Comparison of ENCODE assay signal across 8 cellular contexts in genomic region chr5:149448831-149449714, GRCh38.
DNase-seq lines count a peak whose midpoint lies in the region; ATAC-seq and TF ChIP-seq lines count a peak whose summit lies in the region.

No MANE protein-coding gene starts in this region.

- no peaks in the 10 kb centered on the region for H3F3A ChIP-seq in SU-DHL-6 (ENCODE audit: insufficient read depth)

- H2AFZ ChIP-seq in SU-DHL-6 (ENCODE audit: low read depth, low read length, severe bottlenecking), result no peak overlapping the region

- no peak overlapping the region for H3K27ac ChIP-seq in SU-DHL-6 (ENCODE audit: low read depth, low read length)
- peak overlapping the region; percentile 81 to 88 (median 85) for H3K27ac ChIP-seq in upper lobe of left lung

- DNase-seq in activated naive CD4-positive, alpha-beta T cell treated with anti-CD3 and anti-CD28 coated beads for 36 hours, result peak; percentile 57
- DNase-seq in activated naive CD4-positive, alpha-beta T cell treated with anti-CD3 and anti-CD28 coated beads, Interleukin-2, amount 10 ng/mL, durations not matched to agents 7 days and 5 days, result no peak
- DNase-seq in iris pigment epithelial cell (ENCODE audit: low read depth) (peak; percentile 59), upper lobe of left lung (no peak), NCI-H774 (lab: John Stamatoyannopoulos, UW) (no peak)
- DNase-seq in activated CD4-positive, alpha-beta T cell treated with anti-CD3 and anti-CD28 coated beads for 1 hour, result no peak

- peaks cover 38 to 52% (median 43%) of the 10 kb centered on the region in 4 donors for H3K4me1 ChIP-seq in upper lobe of left lung

- no peak overlapping the region for H3K4me2 ChIP-seq in SU-DHL-6 (ENCODE audit: low read depth, low read length, poor library complexity, severe bottlenecking)

- intact Hi-C loops in activated naive CD4-positive, alpha-beta T cell treated with anti-CD3 and anti-CD28 coated beads for 36 hours (cut with micrococcal nuclease), result loop anchor here (1.0 to 10.0 kb wide), 3 partner anchors 115 to 516 kb away; partner anchors contain the start of gene SLC26A2

- no peaks in the 10 kb centered on the region for H3K79me2 ChIP-seq in SU-DHL-6 (ENCODE audit: insufficient read depth, low read length)

- H3K9me2 ChIP-seq in SU-DHL-6 (replicated peaks; ENCODE audit: insufficient read depth, low read length), result no peaks in the 10 kb centered on the region

- no peaks in the 10 kb centered on the region for H3K4me1 Mint-ChIP-seq in activated naive CD4-positive, alpha-beta T cell treated with anti-CD3 and anti-CD28 coated beads for 36 hours (ENCODE audit: low read depth)
- no peaks in the 10 kb centered on the region for H3K4me1 Mint-ChIP-seq in activated naive CD4-positive, alpha-beta T cell treated with anti-CD3 and anti-CD28 coated beads, Interleukin-2, amount 10 ng/mL, durations not matched to agents 7 days and 5 days

- 84 to 89% methylated on average over 7 of the region's 7 CpGs for WGBS in upper lobe of left lung, 2 donors

- ATAC-seq in upper lobe of left lung (ENCODE audit: low FRiP score in 2 of 2) (no peak), GM19452 (IDR thresholded peaks at IDR 0.05; ENCODE audit: unreplicated experiment) (no peak)

- H3K9me3 Mint-ChIP-seq in activated naive CD4-positive, alpha-beta T cell treated with anti-CD3 and anti-CD28 coated beads for 36 hours, result no peaks in the 10 kb centered on the region
- no peaks in the 10 kb centered on the region for H3K9me3 Mint-ChIP-seq in activated naive CD4-positive, alpha-beta T cell treated with anti-CD3 and anti-CD28 coated beads, Interleukin-2, amount 10 ng/mL, durations not matched to agents 7 days and 5 days

- CTCF ChIA-PET in activated naive CD4-positive, alpha-beta T cell treated with anti-CD3 and anti-CD28 coated beads for 36 hours (lab: Charles Lee), result interaction anchor here (0.7 to 5.0 kb wide), 6 partner anchors 15 to 115 kb away, joined by 3 to 43 read pairs (median 4); no protein-coding TSS in a partner anchor
- CTCF ChIA-PET in activated naive CD4-positive, alpha-beta T cell treated with anti-CD3 and anti-CD28 coated beads, Interleukin-2, amount 10 ng/mL, durations not matched to agents 7 days and 5 days (lab: Charles Lee), result interaction anchor here (0.9 to 5.5 kb wide), 4 partner anchors 10 to 116 kb away, joined by 3 to 56 read pairs (median 8); partner anchors contain the start of gene CSNK1A1

- no peaks in the 10 kb centered on the region for H3K27me3 Mint-ChIP-seq in activated naive CD4-positive, alpha-beta T cell treated with anti-CD3 and anti-CD28 coated beads for 36 hours (ENCODE audit: low read depth)
- H3K27me3 Mint-ChIP-seq in activated naive CD4-positive, alpha-beta T cell treated with anti-CD3 and anti-CD28 coated beads, Interleukin-2, amount 10 ng/mL, durations not matched to agents 7 days and 5 days, result peaks cover 11% of the 10 kb centered on the region

- TF ChIP-seq POLR2A in upper lobe of left lung (IDR thresholded peaks at IDR 0.05), result no peak

- no peaks in the 10 kb centered on the region for H4K20me1 ChIP-seq in SU-DHL-6 (ENCODE audit: low read depth, low read length)

- H3K27ac Mint-ChIP-seq in activated naive CD4-positive, alpha-beta T cell treated with anti-CD3 and anti-CD28 coated beads for 36 hours, result no peak overlapping the region
- no peak overlapping the region for H3K27ac Mint-ChIP-seq in activated naive CD4-positive, alpha-beta T cell treated with anti-CD3 and anti-CD28 coated beads, Interleukin-2, amount 10 ng/mL, durations not matched to agents 7 days and 5 days

- no peak overlapping the region for H3K4me3 Mint-ChIP-seq in activated naive CD4-positive, alpha-beta T cell treated with anti-CD3 and anti-CD28 coated beads for 36 hours
- H3K4me3 Mint-ChIP-seq in activated naive CD4-positive, alpha-beta T cell treated with anti-CD3 and anti-CD28 coated beads, Interleukin-2, amount 10 ng/mL, durations not matched to agents 7 days and 5 days, result no peak overlapping the region

- H3K9ac ChIP-seq in SU-DHL-6 (ENCODE audit: low read length), result no peak overlapping the region

- no peaks in the 10 kb centered on the region for H3K36me3 ChIP-seq in SU-DHL-6 (ENCODE audit: low read length)
- no peaks in the 10 kb centered on the region for H3K36me3 ChIP-seq in upper lobe of left lung

- H3K4me3 ChIP-seq in SU-DHL-6 (ENCODE audit: insufficient read depth, low read length, poor library complexity, severe bottlenecking), result no peak overlapping the region
- no peak overlapping the region for H3K4me3 ChIP-seq in upper lobe of left lung

- no peaks in the 10 kb centered on the region for H3K27me3 ChIP-seq in SU-DHL-6 (ENCODE audit: low read length)
- no peaks in the 10 kb centered on the region for H3K27me3 ChIP-seq in upper lobe of left lung

- H3K36me3 Mint-ChIP-seq in activated naive CD4-positive, alpha-beta T cell treated with anti-CD3 and anti-CD28 coated beads for 36 hours (ENCODE audit: low read depth), result no peaks in the 10 kb centered on the region
- no peaks in the 10 kb centered on the region for H3K36me3 Mint-ChIP-seq in activated naive CD4-positive, alpha-beta T cell treated with anti-CD3 and anti-CD28 coated beads, Interleukin-2, amount 10 ng/mL, durations not matched to agents 7 days and 5 days

- no peaks in the 10 kb centered on the region for H3K9me3 ChIP-seq in SU-DHL-6 (ENCODE audit: insufficient read depth, low read length)
- no peaks in the 10 kb centered on the region for H3K9me3 ChIP-seq in upper lobe of left lung

- peak; percentile 35 for TF ChIP-seq CTCF in SU-DHL-6 (IDR thresholded peaks at IDR 0.05; ENCODE audit: insufficient read depth, low read length, poor library complexity, severe bottlenecking)
- TF ChIP-seq CTCF in upper lobe of left lung (IDR thresholded peaks at IDR 0.05), result peak in 1 of 6 experiments; percentile 10

- TF ChIP-seq EP300 in upper lobe of left lung (IDR thresholded peaks at IDR 0.05), result no peak

Comparison
In these comparisons a context has a peak if more than half of its experiments do, and no peak if none do; other contexts are left out.
1. DNase-seq: peak in activated naive CD4-positive, alpha-beta T cell treated with anti-CD3 and anti-CD28 coated beads for 36 hours (single experiment) and iris pigment epithelial cell (single experiment); none in activated naive CD4-positive, alpha-beta T cell treated with anti-CD3 and anti-CD28 coated beads, Interleukin-2, amount 10 ng/mL, durations not matched to agents 7 days and 5 days (single experiment), upper lobe of left lung (0 of 2), NCI-H774 (single experiment) and activated CD4-positive, alpha-beta T cell treated with anti-CD3 and anti-CD28 coated beads for 1 hour (single experiment).